In genomic region chr1:40743452-40743851, GRCh38 we compare ENCODE assay signal across 24 cellular contexts. TPM values are rescaled to one million over a fixed set of nuclear protein-coding genes. Genes with fewer than 3 reads are reported as not detected.
DNase-seq lines count a peak whose midpoint lies in the region; ATAC-seq, FAIRE-seq and TF ChIP-seq lines count a peak whose summit lies in the region.
"Had no signal": no experiment of that assay in that cellular context is flagged by ENCODE, and none has a peak within 500 bp of the region (broad histone marks: within the 10 kb centered on the region; RNA-seq: fewer than 3 reads in every experiment).

No MANE protein-coding gene starts in this region.

- H3K4me1 Mint-ChIP-seq in activated CD4-positive, alpha-beta memory T cell treated with anti-CD3 and anti-CD28 coated beads for 36 hours (ENCODE audit: low read depth), result peaks cover 55% of the 10 kb centered on the region
- peaks cover 37% of the 10 kb centered on the region for H3K4me1 Mint-ChIP-seq in activated CD4-positive, alpha-beta memory T cell treated with anti-CD3 and anti-CD28 coated beads, Interleukin-2, amount 10 ng/mL, durations not matched to agents 7 days and 5 days
- peaks cover 26 to 58% of the 10 kb centered on the region in 2 donors for H3K4me1 Mint-ChIP-seq in stimulated activated naive B cell treated with anti-CD40 and anti-IgM and Interleukin-4, amounts not matched to agents 10 μg/mL and 1 μg/mL and 100 μg/mL, for 72 hours

- no peak overlapping the region for H3K4me2 ChIP-seq in HepG2 (ENCODE audit: low read depth, low read length)
- H3K4me2 ChIP-seq: BLaER1 treated with 17β-estradiol and CSF1 and Interleukin-3, amounts not matched to agents 10 nM and 100 nM had no signal

- no peak overlapping the region for H3K4me3 Mint-ChIP-seq in activated CD4-positive, alpha-beta memory T cell treated with anti-CD3 and anti-CD28 coated beads for 36 hours
- H3K4me3 Mint-ChIP-seq in activated CD4-positive, alpha-beta memory T cell treated with anti-CD3 and anti-CD28 coated beads, Interleukin-2, amount 10 ng/mL, durations not matched to agents 7 days and 5 days, result no peak overlapping the region
- no peak overlapping the region for H3K4me3 Mint-ChIP-seq in stimulated activated naive B cell treated with anti-CD40 and anti-IgM and Interleukin-4, amounts not matched to agents 10 μg/mL and 1 μg/mL and 100 μg/mL, for 72 hours
- H3K4me3 Mint-ChIP-seq: CD4-positive, alpha-beta memory T cell; H9; HFFc6 had no signal

- POLR2A ChIA-PET in activated CD4-positive, alpha-beta memory T cell treated with anti-CD3 and anti-CD28 coated beads for 36 hours (lab: Charles Lee), result no interaction called here
- POLR2A ChIA-PET in activated CD4-positive, alpha-beta memory T cell treated with anti-CD3 and anti-CD28 coated beads, Interleukin-2, amount 10 ng/mL, durations not matched to agents 7 days and 5 days (lab: Charles Lee), result no interaction called here
- POLR2A ChIA-PET in HepG2 (lab: Yijun Ruan, JAX), result interaction anchor here (1.6 kb wide), 1 partner anchor 52 kb away, joined by 3 read pairs; the partner anchor contains the start of gene NFYC

- peaks cover 0 to 16% (median 6%) of the 10 kb centered on the region in 4 donors for H3K36me3 ChIP-seq in liver (ENCODE audit: control insufficient read depth in 4 of 4, insufficient read depth in 3 of 4, low read depth in 1 of 4, low read length in 3 of 4)
- peaks cover 16 to 81% of the 10 kb centered on the region in 2 experiments for H3K36me3 ChIP-seq in HepG2 (replicated peaks in 1 of 2; ENCODE audit: control insufficient read depth in 1 of 2, insufficient read depth in 2 of 2, low read length in 2 of 2)

- FAIRE-seq in HepG2 (lab: Jason Lieb, UNC), result no peak
- FAIRE-seq: GM12891 had no signal

- WGBS in liver, result 72% methylated on average over 3 of the region's 3 CpGs
- WGBS in HepG2 (ENCODE audit: low lambda C conversion rate), result 93% methylated on average over 3 of the region's 3 CpGs

- peak overlapping the region; percentile 34 for H3K27ac Mint-ChIP-seq in activated CD4-positive, alpha-beta memory T cell treated with anti-CD3 and anti-CD28 coated beads for 36 hours
- no peak overlapping the region for H3K27ac Mint-ChIP-seq in activated CD4-positive, alpha-beta memory T cell treated with anti-CD3 and anti-CD28 coated beads, Interleukin-2, amount 10 ng/mL, durations not matched to agents 7 days and 5 days
- peak overlapping the region; percentile 15 for H3K27ac Mint-ChIP-seq in stimulated activated naive B cell treated with anti-CD40 and anti-IgM and Interleukin-4, amounts not matched to agents 10 μg/mL and 1 μg/mL and 100 μg/mL, for 72 hours
- H3K27ac Mint-ChIP-seq: H9, HFFc6 had no signal

- no peak for TF ChIP-seq POLR2A in HepG2 (IDR thresholded peaks at IDR 0.05; ENCODE audit: insufficient read depth in 1 of 2, low read depth in 2 of 2, low read length in 2 of 2)

- no peak for ATAC-seq in HepG2
- ATAC-seq in left lobe of liver, result peak; percentile 66
- ATAC-seq in stimulated activated naive B cell treated with anti-CD40 and anti-IgM and Interleukin-4, amounts not matched to agents 10 μg/mL and 1 μg/mL and 100 μg/mL, for 72 hours (replicated peaks), result no peak

- intact Hi-C loops in activated CD4-positive, alpha-beta memory T cell treated with anti-CD3 and anti-CD28 coated beads for 36 hours (cut with micrococcal nuclease), result loop anchor here (2.0 to 5.0 kb wide), 2 partner anchors 51 to 116 kb away; no protein-coding TSS in a partner anchor
- intact Hi-C loops in HepG2 (cut with micrococcal nuclease; ENCODE audit: unreplicated experiment), result no loop called here

- H3K36me3 Mint-ChIP-seq in activated CD4-positive, alpha-beta memory T cell treated with anti-CD3 and anti-CD28 coated beads for 36 hours, result peaks cover 45% of the 10 kb centered on the region
- H3K36me3 Mint-ChIP-seq in activated CD4-positive, alpha-beta memory T cell treated with anti-CD3 and anti-CD28 coated beads, Interleukin-2, amount 10 ng/mL, durations not matched to agents 7 days and 5 days (ENCODE audit: low read depth), result peaks cover 82% of the 10 kb centered on the region
- H3K36me3 Mint-ChIP-seq in stimulated activated naive B cell treated with anti-CD40 and anti-IgM and Interleukin-4, amounts not matched to agents 10 μg/mL and 1 μg/mL and 100 μg/mL, for 72 hours, result peaks cover 45 to 81% of the 10 kb centered on the region in 2 donors

- H3K4me3 ChIP-seq in liver (ENCODE audit: low read depth in 1 of 3, low read length in 3 of 3), result no peak overlapping the region
- no peak overlapping the region for H3K4me3 ChIP-seq in HepG2 (replicated peaks in 1 of 3; ENCODE audit: insufficient read depth in 1 of 3, low read depth in 2 of 3, low read length in 3 of 3)
- H3K4me3 ChIP-seq: BLaER1 treated with 17β-estradiol and CSF1 and Interleukin-3, amounts not matched to agents 10 nM and 100 nM had no signal

- no peaks in the 10 kb centered on the region for H3K9me3 Mint-ChIP-seq in activated CD4-positive, alpha-beta memory T cell treated with anti-CD3 and anti-CD28 coated beads for 36 hours
- no peaks in the 10 kb centered on the region for H3K9me3 Mint-ChIP-seq in activated CD4-positive, alpha-beta memory T cell treated with anti-CD3 and anti-CD28 coated beads, Interleukin-2, amount 10 ng/mL, durations not matched to agents 7 days and 5 days
- no peaks in the 10 kb centered on the region for H3K9me3 Mint-ChIP-seq in stimulated activated naive B cell treated with anti-CD40 and anti-IgM and Interleukin-4, amounts not matched to agents 10 μg/mL and 1 μg/mL and 100 μg/mL, for 72 hours
- H3K9me3 Mint-ChIP-seq: CD4-positive, alpha-beta memory T cell; H9; HFFc6 had no signal

- no peak overlapping the region for H2AFZ ChIP-seq in HepG2 (ENCODE audit: low read length)

- TF ChIP-seq EP300 in HepG2 (IDR thresholded peaks at IDR 0.05; ENCODE audit: low read depth in 2 of 2, low read length in 2 of 2) (no peak), HepG2 (CRISPR knock-in tag; IDR thresholded peaks at IDR 0.05; ENCODE audit: borderline replicate concordance) (no peak)

- H3K9me3 ChIP-seq in liver (ENCODE audit: control insufficient read depth in 4 of 4, low read length in 3 of 4) (no peaks in the 10 kb centered on the region), HepG2 (ENCODE audit: low read length) (no peaks in the 10 kb centered on the region)
- H3K9me3 ChIP-seq: BLaER1 treated with 17β-estradiol and CSF1 and Interleukin-3, amounts not matched to agents 10 nM and 100 nM had no signal

- CTCF ChIA-PET in activated CD4-positive, alpha-beta memory T cell treated with anti-CD3 and anti-CD28 coated beads for 36 hours (lab: Charles Lee), result no interaction called here
- CTCF ChIA-PET in activated CD4-positive, alpha-beta memory T cell treated with anti-CD3 and anti-CD28 coated beads, Interleukin-2, amount 10 ng/mL, durations not matched to agents 7 days and 5 days (lab: Charles Lee), result no interaction called here
- CTCF ChIA-PET in HepG2 (lab: Yijun Ruan, JAX; ENCODE audit: low intra/inter-chr PET ratio, low total read pairs), result no interaction called here

- TF ChIP-seq CTCF in liver (IDR thresholded peaks at IDR 0.05; ENCODE audit: low read depth, low read length, missing input control) (no peak), HepG2 (CRISPR knock-in tag; IDR thresholded peaks at IDR 0.05) (no peak)

- no peaks in the 10 kb centered on the region for H3K27me3 Mint-ChIP-seq in activated CD4-positive, alpha-beta memory T cell treated with anti-CD3 and anti-CD28 coated beads for 36 hours
- H3K27me3 Mint-ChIP-seq in activated CD4-positive, alpha-beta memory T cell treated with anti-CD3 and anti-CD28 coated beads, Interleukin-2, amount 10 ng/mL, durations not matched to agents 7 days and 5 days, result no peaks in the 10 kb centered on the region
- H3K27me3 Mint-ChIP-seq in stimulated activated naive B cell treated with anti-CD40 and anti-IgM and Interleukin-4, amounts not matched to agents 10 μg/mL and 1 μg/mL and 100 μg/mL, for 72 hours, result no peaks in the 10 kb centered on the region
- H3K27me3 Mint-ChIP-seq: CD4-positive, alpha-beta memory T cell had no signal

- no TSS peak for BruUV-seq in HepG2 (replicated peaks; lab: Mats Ljungman, UMichigan)

- DNase-seq in activated CD4-positive, alpha-beta memory T cell treated with anti-CD3 and anti-CD28 coated beads for 36 hours, result no peak
- no peak for DNase-seq in activated CD4-positive, alpha-beta memory T cell treated with anti-CD3 and anti-CD28 coated beads, Interleukin-2, amount 10 ng/mL, durations not matched to agents 7 days and 5 days
- no peak for DNase-seq in HepG2 (ENCODE audit: low spot score)
- no peak for DNase-seq in left lobe of liver (ENCODE audit: low spot score)
- DNase-seq in stimulated activated naive B cell treated with anti-CD40 and anti-IgM and Interleukin-4, amounts not matched to agents 10 μg/mL and 1 μg/mL and 100 μg/mL, for 72 hours, result no peak
- no peak for DNase-seq in NCI-H2227 (lab: John Stamatoyannopoulos, UW; ENCODE audit: unreplicated experiment)
- no peak for DNase-seq in activated CD4-positive, CD25-positive, alpha-beta regulatory T cell (lab: John Stamatoyannopoulos, UW)
- DNase-seq: 8988T; CD4-positive, alpha-beta memory T cell; DND-41; H9; HFFc6; MM.1S; NCI-H1092; NCI-H1436 treated with DMSO at 0.1 percent for 48 hours; NCI-H1930; NCI-H2227 treated with DMSO at 0.1 percent for 48 hours; NCI-H510A treated with DMSO at 0.1 percent for 48 hours; NCI-H748 treated with DMSO at 0.1 percent for 48 hours; SIG-M5 had no signal

- H3K4me1 ChIP-seq in liver (ENCODE audit: control insufficient read depth in 4 of 4, insufficient read depth in 4 of 4, low read length in 3 of 4), result peaks cover 8 to 73% (median 52%) of the 10 kb centered on the region in 4 donors
- H3K4me1 ChIP-seq in HepG2 (ENCODE audit: insufficient read depth, low read length), result peaks cover 40% of the 10 kb centered on the region

- TF ChIP-seq RAD21 in liver (IDR thresholded peaks at IDR 0.05), result no peak
- no peak for TF ChIP-seq RAD21 in HepG2 (CRISPR knock-in tag; IDR thresholded peaks at IDR 0.05)

- H3K27ac ChIP-seq in liver (ENCODE audit: low read depth in 1 of 2, low read length in 2 of 2) (peak overlapping the region; percentile 28 to 33), HepG2 (ENCODE audit: extremely low read length, insufficient read depth, low read length) (no peak overlapping the region)
- H3K27ac ChIP-seq: BLaER1 treated with 17β-estradiol and CSF1 and Interleukin-3, amounts not matched to agents 10 nM and 100 nM; RWPE1 had no signal

- no peaks in the 10 kb centered on the region for H4K20me1 ChIP-seq in HepG2 (ENCODE audit: insufficient read depth, low read length)

- H3K79me2 ChIP-seq in HepG2 (ENCODE audit: insufficient read depth, low read length), result peaks cover 36% of the 10 kb centered on the region

- in situ Hi-C loops in HepG2 (cut with HindIII; ENCODE audit: extremely low pct_ligation_motif_present, low pct_unique_long_range_greater_than_20kb), result no loop called here

- H3K9ac ChIP-seq in liver (ENCODE audit: low read depth in 1 of 2, low read length in 2 of 2), result peak overlapping the region in 1 of 2 donors; percentile 12
- H3K9ac ChIP-seq in HepG2 (ENCODE audit: insufficient read depth, low read depth, low read length), result no peak overlapping the region
- H3K9ac ChIP-seq: BLaER1 treated with 17β-estradiol and CSF1 and Interleukin-3, amounts not matched to agents 10 nM and 100 nM had no signal

- no peaks in the 10 kb centered on the region for H3K27me3 ChIP-seq in liver (ENCODE audit: control insufficient read depth in 4 of 4, insufficient read depth in 4 of 4, low read length in 3 of 4)
- H3K27me3 ChIP-seq in HepG2 (ENCODE audit: control insufficient read depth in 1 of 2, insufficient read depth in 2 of 2, low read length in 2 of 2), result no peaks in the 10 kb centered on the region
- H3K27me3 ChIP-seq: BLaER1 treated with 17β-estradiol and CSF1 and Interleukin-3, amounts not matched to agents 10 nM and 100 nM had no signal

RNA-seq across cellular contexts. Expression of gene KCNQ4, which starts 40.1 kb away (rescaled TPM):
- total RNA-seq in activated CD4-positive, alpha-beta memory T cell treated with anti-CD3 and anti-CD28 coated beads for 36 hours, result under 1 TPM; 0.45 to 0.53 TPM
- under 1 TPM; 0.45 to 0.60 TPM for total RNA-seq in activated CD4-positive, alpha-beta memory T cell treated with anti-CD3 and anti-CD28 coated beads, Interleukin-2, amount 10 ng/mL, durations not matched to agents 7 days and 5 days
- total RNA-seq in liver (1 to 10 TPM in 1 of 2 donors, under 1 TPM in 1; 0.33 to 2.1 TPM), HepG2 (2016; rRNA removed; fragmentation: Illumina TruSeq; extraction: Trizol) (0.02 TPM in 1 of 2 replicates, not detected in the other), left lobe of liver (0.20 TPM)
- polyA plus RNA-seq in liver (under 1 TPM; 0.10 to 0.20 TPM), HepG2 (2011; rRNA removed) (0.03 and 0.09 TPM in 2 replicates)
- total RNA-seq in HepG2 (2016; cell fraction: cytosol; rRNA removed; fragmentation: Illumina TruSeq; extraction: Trizol; ENCODE audit: low read depth), result not detected in 2 replicates
- total RNA-seq in HepG2 (2016; cell fraction: insoluble cytoplasmic fraction; rRNA removed; fragmentation: Illumina TruSeq; extraction: Trizol), result not detected in 2 replicates
- total RNA-seq in HepG2 (2016; cell fraction: membrane; rRNA removed; fragmentation: Illumina TruSeq; extraction: Trizol), result not detected in 2 replicates
- total RNA-seq in HepG2 (2016; cell fraction: nucleus; rRNA removed; fragmentation: Illumina TruSeq; extraction: Trizol), result not detected in 2 replicates
- 0.03 and 0.05 TPM in 2 replicates for polyA plus RNA-seq in HepG2 (2011; cell fraction: cytosol; rRNA removed)
- 0.40 and 0.48 TPM in 2 replicates for polyA plus RNA-seq in HepG2 (2011; cell fraction: nucleus; rRNA removed)
- 0.04 and 0.12 TPM in 2 replicates for polyA plus RNA-seq in HepG2 (2012)
- not detected in 2 replicates for polyA plus RNA-seq in HepG2 (2016; cell fraction: cytosol; fragmentation: Illumina TruSeq; extraction: Trizol; ENCODE audit: low read depth)
- not detected in 2 replicates for polyA plus RNA-seq in HepG2 (2016; cell fraction: insoluble cytoplasmic fraction; fragmentation: Illumina TruSeq; extraction: Trizol; ENCODE audit: low read depth)
- 0.06 TPM in 1 of 2 replicates, not detected in the other for polyA plus RNA-seq in HepG2 (2016; cell fraction: membrane; fragmentation: Illumina TruSeq; extraction: Trizol; ENCODE audit: low read depth)
- polyA plus RNA-seq in HepG2 (2016; cell fraction: nucleus; fragmentation: Illumina TruSeq; extraction: Trizol; ENCODE audit: insufficient read depth, low read depth), result 0.19 and 0.45 TPM in 2 replicates
- 0.08 and 0.12 TPM in 2 replicates for polyA minus RNA-seq in HepG2 (2011; rRNA and poly(A)+ RNA removed; ENCODE audit: low replicate concordance)
- not detected in 2 replicates for polyA minus RNA-seq in HepG2 (2011; cell fraction: cytosol; rRNA and poly(A)+ RNA removed)
- polyA minus RNA-seq in HepG2 (2011; cell fraction: nucleus; rRNA and poly(A)+ RNA removed), result not detected in 2 replicates

RNA-seq across cellular contexts. Expression of gene NFYC, which starts 51.9 kb away (rescaled TPM):
- total RNA-seq in activated CD4-positive, alpha-beta memory T cell treated with anti-CD3 and anti-CD28 coated beads for 36 hours, result 10 to 100 TPM; 52.6 to 61.7 TPM
- 10 to 100 TPM; 78.7 to 84.1 TPM for total RNA-seq in activated CD4-positive, alpha-beta memory T cell treated with anti-CD3 and anti-CD28 coated beads, Interleukin-2, amount 10 ng/mL, durations not matched to agents 7 days and 5 days
- total RNA-seq in liver (10 to 100 TPM; 27.4 to 28.1 TPM), HepG2 (2016; rRNA removed; fragmentation: Illumina TruSeq; extraction: Trizol) (33.9 and 41.3 TPM in 2 replicates), left lobe of liver (26.8 TPM)
- polyA plus RNA-seq in liver (10 to 100 TPM; 18.3 to 26.3 TPM), HepG2 (2011; rRNA removed) (69.6 and 73.7 TPM in 2 replicates)
- total RNA-seq in HepG2 (2016; cell fraction: cytosol; rRNA removed; fragmentation: Illumina TruSeq; extraction: Trizol; ENCODE audit: low read depth), result 25.9 and 26.3 TPM in 2 replicates
- 33.9 and 40.9 TPM in 2 replicates for total RNA-seq in HepG2 (2016; cell fraction: insoluble cytoplasmic fraction; rRNA removed; fragmentation: Illumina TruSeq; extraction: Trizol)
- 39.1 and 40.3 TPM in 2 replicates for total RNA-seq in HepG2 (2016; cell fraction: membrane; rRNA removed; fragmentation: Illumina TruSeq; extraction: Trizol)
- total RNA-seq in HepG2 (2016; cell fraction: nucleus; rRNA removed; fragmentation: Illumina TruSeq; extraction: Trizol), result 32.4 and 36.8 TPM in 2 replicates
- polyA plus RNA-seq in HepG2 (2011; cell fraction: cytosol; rRNA removed), result 53.5 and 68.5 TPM in 2 replicates
- polyA plus RNA-seq in HepG2 (2011; cell fraction: nucleus; rRNA removed), result 81.8 and 103 TPM in 2 replicates
- polyA plus RNA-seq in HepG2 (2012), result 34.0 and 34.2 TPM in 2 replicates
- polyA plus RNA-seq in HepG2 (2016; cell fraction: cytosol; fragmentation: Illumina TruSeq; extraction: Trizol; ENCODE audit: low read depth), result 36.8 and 37.1 TPM in 2 replicates
- 67.3 and 76.9 TPM in 2 replicates for polyA plus RNA-seq in HepG2 (2016; cell fraction: insoluble cytoplasmic fraction; fragmentation: Illumina TruSeq; extraction: Trizol; ENCODE audit: low read depth)
- 46.4 and 53.8 TPM in 2 replicates for polyA plus RNA-seq in HepG2 (2016; cell fraction: membrane; fragmentation: Illumina TruSeq; extraction: Trizol; ENCODE audit: low read depth)
- 88.2 and 99.1 TPM in 2 replicates for polyA plus RNA-seq in HepG2 (2016; cell fraction: nucleus; fragmentation: Illumina TruSeq; extraction: Trizol; ENCODE audit: insufficient read depth, low read depth)
- 97.3 and 101 TPM in 2 replicates for polyA minus RNA-seq in HepG2 (2011; rRNA and poly(A)+ RNA removed; ENCODE audit: low replicate concordance)
- polyA minus RNA-seq in HepG2 (2011; cell fraction: cytosol; rRNA and poly(A)+ RNA removed), result 34.4 and 38.4 TPM in 2 replicates
- 57.3 and 58.2 TPM in 2 replicates for polyA minus RNA-seq in HepG2 (2011; cell fraction: nucleus; rRNA and poly(A)+ RNA removed)
